22 cellular contexts compared by ENCODE assay signal in genomic region chr18:32317651-32318050, GRCh38.
DNase-seq lines count a peak whose midpoint lies in the region; ATAC-seq and TF ChIP-seq lines count a peak whose summit lies in the region.
"Had no signal": no experiment of that assay in that cellular context is flagged by ENCODE, and none has a peak within 500 bp of the region (broad histone marks: within the 10 kb centered on the region; RNA-seq: fewer than 3 reads in every experiment).

No MANE protein-coding gene starts in this region.

- WGBS in heart left ventricle, 4 donors, result 35 to 49% (median 38%) methylated on average over 4 of the region's 4 CpGs

- peak overlapping the region in 2 of 3 experiments; percentile 61 to 80 for H3K27ac Mint-ChIP-seq in nephron
- H3K27ac Mint-ChIP-seq: activated CD4-positive, alpha-beta T cell treated with anti-CD3 and anti-CD28 coated beads, Interleukin-2, amount 10 ng/mL, durations not matched to agents 24 days and 14 days; activated naive CD8-positive, alpha-beta T cell treated with anti-CD3 and anti-CD28 coated beads, Interleukin-2, amount 10 ng/mL, durations not matched to agents 7 days and 5 days; stimulated activated effector memory CD8-positive, alpha-beta T cell treated with anti-CD3 and anti-CD28 coated beads, Interleukin-12 subunit alpha, Interleukin-12 subunit beta, amount 100 ng/mL, for 72 hours had no signal

- TF ChIP-seq POLR2A in heart left ventricle (IDR thresholded peaks at IDR 0.05), result no peak

- TF ChIP-seq CTCF in heart left ventricle (IDR thresholded peaks at IDR 0.05) (no peak), nephron (IDR thresholded peaks at IDR 0.05; ENCODE audit: unreplicated experiment in 3 of 3) (no peak)

- DNase-seq in heart left ventricle (no peak), Right ventricle myocardium inferior (ENCODE audit: missing footprints) (no peak), epithelial cell of prostate (ENCODE audit: low read depth, low spot score) (no peak), NCI-H446 (lab: John Stamatoyannopoulos, UW) (no peak), germinal center (ENCODE audit: low spot score) (no peak), hypothalamus (lab: John Stamatoyannopoulos, UW) (no peak)
- DNase-seq: activated CD4-positive, alpha-beta T cell treated with anti-CD3 and anti-CD28 coated beads, Interleukin-2, amount 10 ng/mL, durations not matched to agents 24 days and 14 days; activated naive CD8-positive, alpha-beta T cell treated with anti-CD3 and anti-CD28 coated beads, Interleukin-2, amount 10 ng/mL, durations not matched to agents 7 days and 5 days; activated T-cell treated with anti-CD3 and anti-CD28 coated beads, Interleukin-2, amount 50 U/mL, for 1 hour; COR-L47; dermis blood vessel endothelial cell; esophagus squamous epithelium; H9; midbrain; NCI-H69; posterior cingulate gyrus; stimulated activated CD4-positive, alpha-beta T cell treated with anti-CD3 and anti-CD28 coated beads, Interleukin-4, amount 100 ng/mL, for 24 hours; T-helper 9 cell had no signal

- peaks cover 0 to 17% (median 6%) of the 10 kb centered on the region in 12 donors for H3K4me1 ChIP-seq in heart left ventricle
- H3K4me1 ChIP-seq: esophagus squamous epithelium had no signal

- H3K4me3 Mint-ChIP-seq in nephron, result no peak overlapping the region
- H3K4me3 Mint-ChIP-seq: activated CD4-positive, alpha-beta T cell treated with anti-CD3 and anti-CD28 coated beads, Interleukin-2, amount 10 ng/mL, durations not matched to agents 24 days and 14 days; activated naive CD8-positive, alpha-beta T cell treated with anti-CD3 and anti-CD28 coated beads, Interleukin-2, amount 10 ng/mL, durations not matched to agents 7 days and 5 days; H9; stimulated activated effector memory CD8-positive, alpha-beta T cell treated with anti-CD3 and anti-CD28 coated beads, Interleukin-12 subunit alpha, Interleukin-12 subunit beta, amount 100 ng/mL, for 72 hours had no signal

- no peak overlapping the region for H3K4me3 ChIP-seq in heart left ventricle
- H3K4me3 ChIP-seq: esophagus squamous epithelium had no signal

- H3K4me1 Mint-ChIP-seq in nephron, result peaks cover 39% of the 10 kb centered on the region
- H3K4me1 Mint-ChIP-seq: activated CD4-positive, alpha-beta T cell treated with anti-CD3 and anti-CD28 coated beads, Interleukin-2, amount 10 ng/mL, durations not matched to agents 24 days and 14 days; activated naive CD8-positive, alpha-beta T cell treated with anti-CD3 and anti-CD28 coated beads, Interleukin-2, amount 10 ng/mL, durations not matched to agents 7 days and 5 days; stimulated activated effector memory CD8-positive, alpha-beta T cell treated with anti-CD3 and anti-CD28 coated beads, Interleukin-12 subunit alpha, Interleukin-12 subunit beta, amount 100 ng/mL, for 72 hours had no signal

- ATAC-seq in heart left ventricle, result peak in 2 of 4 donors; percentile 46 to 64
- ATAC-seq in Right ventricle myocardium inferior, result no peak
- ATAC-seq in HG03571 (IDR thresholded peaks at IDR 0.05; ENCODE audit: unreplicated experiment), result no peak
- ATAC-seq: stimulated activated effector memory CD8-positive, alpha-beta T cell treated with anti-CD3 and anti-CD28 coated beads, Interleukin-12 subunit alpha, Interleukin-12 subunit beta, amount 100 ng/mL, for 72 hours had no signal

- H3K27ac ChIP-seq in heart left ventricle, result peak overlapping the region in 7 of 12 donors; percentile 1 to 39 (median 15)
- H3K27ac ChIP-seq in epithelial cell of prostate, result peak overlapping the region; percentile 82
- H3K27ac ChIP-seq: KMS-11 had no signal

- no peaks in the 10 kb centered on the region for H3K27me3 ChIP-seq in heart left ventricle
- H3K27me3 ChIP-seq: esophagus squamous epithelium had no signal

- H3K27me3 Mint-ChIP-seq in nephron (ENCODE audit: low read depth), result no peaks in the 10 kb centered on the region
- H3K27me3 Mint-ChIP-seq: activated CD4-positive, alpha-beta T cell treated with anti-CD3 and anti-CD28 coated beads, Interleukin-2, amount 10 ng/mL, durations not matched to agents 24 days and 14 days had no signal

- intact Hi-C loops in heart left ventricle (cut with DNase I) (no loop called here), Right ventricle myocardium inferior (cut with DNase I) (no loop called here)

- H3K36me3 ChIP-seq in heart left ventricle, result no peaks in the 10 kb centered on the region
- H3K36me3 ChIP-seq: esophagus squamous epithelium had no signal

- H3K9me3 Mint-ChIP-seq in nephron, result no peaks in the 10 kb centered on the region
- H3K9me3 Mint-ChIP-seq: activated CD4-positive, alpha-beta T cell treated with anti-CD3 and anti-CD28 coated beads, Interleukin-2, amount 10 ng/mL, durations not matched to agents 24 days and 14 days; activated naive CD8-positive, alpha-beta T cell treated with anti-CD3 and anti-CD28 coated beads, Interleukin-2, amount 10 ng/mL, durations not matched to agents 7 days and 5 days; H9; stimulated activated effector memory CD8-positive, alpha-beta T cell treated with anti-CD3 and anti-CD28 coated beads, Interleukin-12 subunit alpha, Interleukin-12 subunit beta, amount 100 ng/mL, for 72 hours had no signal

- H3K36me3 Mint-ChIP-seq in nephron (ENCODE audit: low read depth), result no peaks in the 10 kb centered on the region
- H3K36me3 Mint-ChIP-seq: activated naive CD8-positive, alpha-beta T cell treated with anti-CD3 and anti-CD28 coated beads, Interleukin-2, amount 10 ng/mL, durations not matched to agents 7 days and 5 days; stimulated activated effector memory CD8-positive, alpha-beta T cell treated with anti-CD3 and anti-CD28 coated beads, Interleukin-12 subunit alpha, Interleukin-12 subunit beta, amount 100 ng/mL, for 72 hours had no signal

- no peaks in the 10 kb centered on the region for H3K9me3 ChIP-seq in heart left ventricle
- H3K9me3 ChIP-seq: esophagus squamous epithelium had no signal
